ENCODE assay signal across 1 cellular context in genomic region chr2:48548871-48549270, GRCh38.
TF ChIP-seq lines count a peak whose summit lies in the region.

No MANE protein-coding gene starts in this region.

TF ChIP-seq in IMR-90, 13 proteins besides CTCF, POLR2A, EP300 and RAD21 (continued from another document):
- TF ChIP-seq USF2 (IDR thresholded peaks at IDR 0.05; ENCODE audit: low read depth, low read length) (no peak), CEBPB (IDR thresholded peaks at IDR 0.05; ENCODE audit: low read depth, low read length) (no peak), SMC3 (IDR thresholded peaks at IDR 0.05; ENCODE audit: low read depth, low read length) (no peak), RFX5 (IDR thresholded peaks at IDR 0.05; ENCODE audit: low read depth, low read length) (no peak), FOS (IDR thresholded peaks at IDR 0.05; ENCODE audit: low read depth, low read length) (no peak), MAZ (IDR thresholded peaks at IDR 0.05; ENCODE audit: borderline replicate concordance, low read depth, low read length) (no peak), MAFK (IDR thresholded peaks at IDR 0.05; ENCODE audit: low read depth, low read length) (no peak), NFE2L2 (IDR thresholded peaks at IDR 0.05; ENCODE audit: low read depth, low read length) (no peak), RCOR1 (IDR thresholded peaks at IDR 0.05; ENCODE audit: insufficient replicate concordance, low read length) (no peak)
- TF ChIP-seq, protein P1, sequence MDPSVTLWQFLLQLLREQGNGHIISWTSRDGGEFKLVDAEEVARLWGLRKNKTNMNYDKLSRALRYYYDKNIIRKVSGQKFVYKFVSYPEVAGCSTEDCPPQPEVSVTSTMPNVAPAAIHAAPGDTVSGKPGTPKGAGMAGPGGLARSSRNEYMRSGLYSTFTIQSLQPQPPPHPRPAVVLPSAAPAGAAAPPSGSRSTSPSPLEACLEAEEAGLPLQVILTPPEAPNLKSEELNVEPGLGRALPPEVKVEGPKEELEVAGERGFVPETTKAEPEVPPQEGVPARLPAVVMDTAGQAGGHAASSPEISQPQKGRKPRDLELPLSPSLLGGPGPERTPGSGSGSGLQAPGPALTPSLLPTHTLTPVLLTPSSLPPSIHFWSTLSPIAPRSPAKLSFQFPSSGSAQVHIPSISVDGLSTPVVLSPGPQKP (IDR thresholded peaks at IDR 0.05; ENCODE audit: borderline replicate concordance, low read depth, low read length), result no peak
TF ChIP-seq in IMR-90: peak in this region for 0.
